In genomic region chr1:10685851-10686403, GRCh38 we compare ENCODE assay signal across 12 cellular contexts.
DNase-seq lines count a peak whose midpoint lies in the region; ATAC-seq and TF ChIP-seq lines count a peak whose summit lies in the region.
"Had no signal": no experiment of that assay in that cellular context is flagged by ENCODE, and none has a peak within 500 bp of the region (broad histone marks: within the 10 kb centered on the region; RNA-seq: fewer than 3 reads in every experiment).

No MANE protein-coding gene starts in this region.

- H3K4me3 ChIP-seq in Panc1 (ENCODE audit: low read depth in 2 of 2, low read length in 2 of 2): no peak overlapping the region
- H3K4me3 ChIP-seq in heart right ventricle: peak overlapping the region in 1 of 10 donors; percentile 19

- H3K9me3 Mint-ChIP-seq in osteocyte (ENCODE audit: unreplicated experiment): no peaks in the 10 kb centered on the region
- H3K9me3 Mint-ChIP-seq: activated CD4-positive, alpha-beta T cell treated with anti-CD3 and anti-CD28 coated beads, Interleukin-2, amount 10 ng/mL, durations not matched to agents 7 days and 5 days; activated naive CD4-positive, alpha-beta T cell treated with anti-CD3 and anti-CD28 coated beads, Interleukin-2, amount 50 U/mL, for 24 hours had no signal

- no TSS peak for BruUV-seq in Panc1 (replicated peaks; lab: Mats Ljungman, UMichigan)

- 22 to 35% methylated on average over 11 of the region's 11 CpGs for WGBS in heart right ventricle, 2 donors

- peak overlapping the region; percentile 48 for H3K27ac ChIP-seq in Panc1 (ENCODE audit: low read length)
- peak overlapping the region; percentile 79 to 95 (median 88) for H3K27ac ChIP-seq in heart right ventricle

- no peaks in the 10 kb centered on the region for H3K36me3 Mint-ChIP-seq in osteocyte (ENCODE audit: unreplicated experiment)
- H3K36me3 Mint-ChIP-seq: activated naive CD4-positive, alpha-beta T cell treated with anti-CD3 and anti-CD28 coated beads, Interleukin-2, amount 50 U/mL, for 24 hours had no signal

- intact Hi-C loops in Panc1 (cut with micrococcal nuclease; ENCODE audit: unreplicated experiment) (loop anchor here (5.0 kb wide), 1 partner anchor 159 kb away; no protein-coding TSS in a partner anchor), heart right ventricle (cut with DNase I) (loop anchor here in 1 of 10 donors (10.0 kb wide), 1 partner anchor 179 kb away; no protein-coding TSS in a partner anchor)

- POLR2A ChIA-PET in Panc1 (lab: Charles Lee): interaction anchor here (0.5 kb wide), 1 partner anchor 93 kb away, joined by 7 read pairs; no protein-coding TSS in a partner anchor

- H3K4me1 ChIP-seq in Panc1 (ENCODE audit: control insufficient read depth, insufficient read depth, low read length) (peaks cover 31% of the 10 kb centered on the region), heart right ventricle (peaks cover 72 to 100% (median 97%) of the 10 kb centered on the region in 9 donors)

- CTCF ChIA-PET in Panc1 (lab: Charles Lee): no interaction called here

- H3K36me3 ChIP-seq in Panc1 (ENCODE audit: control insufficient read depth, insufficient read depth, low read length) (no peaks in the 10 kb centered on the region), heart right ventricle (no peaks in the 10 kb centered on the region)

- in situ Hi-C loops in Panc1 (cut with HindIII; ENCODE audit: low pct_unique_long_range_greater_than_20kb, low sequenced_read_pairs): no loop called here

- TF ChIP-seq CTCF in Panc1 (IDR thresholded peaks at IDR 0.05) (no peak), heart right ventricle (IDR thresholded peaks at IDR 0.05) (no peak), osteocyte (IDR thresholded peaks at IDR 0.05) (no peak)

- no peaks in the 10 kb centered on the region for H3K27me3 ChIP-seq in Panc1 (ENCODE audit: control insufficient read depth, insufficient read depth, low read length)
- H3K27me3 ChIP-seq in heart right ventricle: no peaks in the 10 kb centered on the region

- ATAC-seq in Panc1 (0 out of 2 replicates have a peak, but pooled peaks have one; percentile 36), heart right ventricle (peak; percentile 17 to 69 (median 46)), HG02852 (IDR thresholded peaks at IDR 0.05; ENCODE audit: unreplicated experiment) (no peak)

- peak; percentile 46 for DNase-seq in AG20443 (ENCODE audit: low spot score)
- no peak for DNase-seq in Panc1 (ENCODE audit: low read depth, low spot score)
- DNase-seq in heart right ventricle: no peak
- no peak for DNase-seq in osteocyte (ENCODE audit: extremely low spot score, unreplicated experiment)
- DNase-seq in activated CD8-positive, alpha-beta memory T cell treated with anti-CD3 and anti-CD28 coated beads, Interleukin-2, amount 50 U/mL, for 4 hours: no peak
- no peak for DNase-seq in nucleus accumbens (lab: John Stamatoyannopoulos, UW)
- no peak for DNase-seq in amniotic stem cell (lab: John Stamatoyannopoulos, UW)
- DNase-seq: activated CD4-positive, alpha-beta T cell treated with anti-CD3 and anti-CD28 coated beads, Interleukin-2, amount 10 ng/mL, durations not matched to agents 7 days and 5 days; NCI-H187; stimulated activated naive CD4-positive, alpha-beta T cell had no signal

- H3K27ac Mint-ChIP-seq in osteocyte (ENCODE audit: unreplicated experiment): peak overlapping the region; percentile 47
- H3K27ac Mint-ChIP-seq: activated CD4-positive, alpha-beta T cell treated with anti-CD3 and anti-CD28 coated beads, Interleukin-2, amount 10 ng/mL, durations not matched to agents 7 days and 5 days; activated naive CD4-positive, alpha-beta T cell treated with anti-CD3 and anti-CD28 coated beads, Interleukin-2, amount 50 U/mL, for 24 hours had no signal

- H3K9me3 ChIP-seq in Panc1 (ENCODE audit: control insufficient read depth, insufficient read depth, low read depth, low read length): no peaks in the 10 kb centered on the region
- H3K9me3 ChIP-seq in heart right ventricle: no peaks in the 10 kb centered on the region

- H3K27me3 Mint-ChIP-seq in osteocyte (ENCODE audit: unreplicated experiment): no peaks in the 10 kb centered on the region
- H3K27me3 Mint-ChIP-seq: activated CD4-positive, alpha-beta T cell treated with anti-CD3 and anti-CD28 coated beads, Interleukin-2, amount 10 ng/mL, durations not matched to agents 7 days and 5 days; activated naive CD4-positive, alpha-beta T cell treated with anti-CD3 and anti-CD28 coated beads, Interleukin-2, amount 50 U/mL, for 24 hours had no signal

- H3K4me1 Mint-ChIP-seq in osteocyte (ENCODE audit: unreplicated experiment): peaks cover 26% of the 10 kb centered on the region
- H3K4me1 Mint-ChIP-seq: activated CD4-positive, alpha-beta T cell treated with anti-CD3 and anti-CD28 coated beads, Interleukin-2, amount 10 ng/mL, durations not matched to agents 7 days and 5 days; activated naive CD4-positive, alpha-beta T cell treated with anti-CD3 and anti-CD28 coated beads, Interleukin-2, amount 50 U/mL, for 24 hours had no signal

- no peak overlapping the region for H3K4me3 Mint-ChIP-seq in osteocyte (ENCODE audit: unreplicated experiment)
- H3K4me3 Mint-ChIP-seq: activated CD4-positive, alpha-beta T cell treated with anti-CD3 and anti-CD28 coated beads, Interleukin-2, amount 10 ng/mL, durations not matched to agents 7 days and 5 days; activated naive CD4-positive, alpha-beta T cell treated with anti-CD3 and anti-CD28 coated beads, Interleukin-2, amount 50 U/mL, for 24 hours had no signal
